ENCODE assay signal across 16 cellular contexts in the genomic region with DNA sequence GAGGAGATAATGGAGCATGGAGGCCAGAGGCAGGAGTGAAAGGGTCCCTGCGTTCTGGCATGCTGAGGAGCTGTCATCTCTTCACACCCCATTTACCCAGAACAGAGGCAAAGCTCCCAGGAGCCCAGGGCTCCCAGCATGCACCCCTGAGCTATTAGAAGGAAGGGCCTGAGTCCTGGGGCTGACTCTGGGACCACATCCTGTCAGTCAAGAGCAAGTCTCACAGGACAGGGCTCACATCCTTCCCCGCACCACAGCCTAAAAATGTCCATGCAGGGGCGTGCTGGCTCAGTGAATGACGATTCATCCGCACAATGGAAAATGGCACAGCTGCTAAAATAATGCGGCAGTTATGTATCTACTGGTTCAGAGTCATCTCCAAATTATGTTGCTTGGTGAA. TPM values are rescaled to one million over a fixed set of nuclear protein-coding genes. Genes with fewer than 3 reads are reported as not detected.
DNase-seq lines count a peak whose midpoint lies in the region; ATAC-seq, FAIRE-seq and TF ChIP-seq lines count a peak whose summit lies in the region.
"Had no signal": no experiment of that assay in that cellular context is flagged by ENCODE, and none has a peak within 500 bp of the region (broad histone marks: within the 10 kb centered on the region; RNA-seq: fewer than 3 reads in every experiment).

No MANE protein-coding gene starts in this region.

- POLR2A ChIA-PET in OCI-LY7 (lab: Charles Lee), result interaction anchor here (0.6 kb wide), 1 partner anchor 527 kb away, joined by 5 read pairs; no protein-coding TSS in a partner anchor

- 75 to 84% (median 77%) methylated on average over 6 of the region's 6 CpGs for WGBS in small intestine, 3 donors

- no peak for FAIRE-seq in small intestine (lab: Jason Lieb, UNC)

- H2AFZ ChIP-seq in DND-41 (ENCODE audit: low read depth, low read length) (no peak overlapping the region), OCI-LY7 (ENCODE audit: low read length) (no peak overlapping the region)

- no peaks in the 10 kb centered on the region for H3K79me2 ChIP-seq in DND-41 (ENCODE audit: insufficient read depth, low read length)
- no peaks in the 10 kb centered on the region for H3K79me2 ChIP-seq in OCI-LY7 (ENCODE audit: insufficient read depth, low read depth, low read length)

- BruUV-seq in OCI-LY7 (replicated peaks; lab: Mats Ljungman, UMichigan), result no TSS peak

- H3K4me2 ChIP-seq in DND-41 (ENCODE audit: insufficient read depth, low read length) (no peak overlapping the region), OCI-LY7 (ENCODE audit: low read length) (no peak overlapping the region)

- no peaks in the 10 kb centered on the region for H3K9me2 ChIP-seq in OCI-LY7 (ENCODE audit: insufficient read depth, low read length)

- H4K20me1 ChIP-seq in DND-41 (ENCODE audit: insufficient read depth, low read length) (no peaks in the 10 kb centered on the region; the same call in 1 of the 2 replicates), OCI-LY7 (ENCODE audit: insufficient read depth, low read length) (no peaks in the 10 kb centered on the region)

- intact Hi-C loops in OCI-LY7 (cut with micrococcal nuclease; ENCODE audit: unreplicated experiment), result no loop called here

- H3K4me1 ChIP-seq in DND-41 (ENCODE audit: insufficient read depth, low read length) (no peaks in the 10 kb centered on the region), OCI-LY7 (ENCODE audit: insufficient read depth, low read length, poor library complexity, severe bottlenecking) (no peaks in the 10 kb centered on the region), small intestine (ENCODE audit: control insufficient read depth in 2 of 2, insufficient read depth in 1 of 2, low read depth in 1 of 2, low read length in 1 of 2) (no peaks in the 10 kb centered on the region)
- H3K4me1 ChIP-seq: Peyer's patch had no signal

- H3K36me3 ChIP-seq in DND-41 (ENCODE audit: insufficient read depth, low read length) (no peaks in the 10 kb centered on the region), OCI-LY7 (ENCODE audit: insufficient read depth, low read length) (no peaks in the 10 kb centered on the region), small intestine (ENCODE audit: control insufficient read depth in 2 of 2, insufficient read depth in 2 of 2, low read length in 2 of 2) (no peaks in the 10 kb centered on the region)
- H3K36me3 ChIP-seq: ovary, Peyer's patch had no signal

- DNase-seq in DND-41 (no peak), OCI-LY7 (ENCODE audit: low spot score) (peak; percentile 16), left kidney (ENCODE audit: low read depth, low spot score) (peak; percentile 62), small intestine (no peak), RPMI8226 (no peak)
- DNase-seq: activated T-cell treated with anti-CD3 and anti-CD28 coated beads, Interleukin-2, amount 50 U/mL, for 24 hours; amniotic stem cell; DMS 273 treated with DMSO at 0.1 percent for 48 hours; NCI-H1048; NCI-H226; ovary; Peyer's patch had no signal

- CTCF ChIA-PET in OCI-LY7 (lab: Charles Lee; ENCODE audit: unreplicated experiment), result no interaction called here

- ATAC-seq in DND-41 (ENCODE audit: insufficient read depth, low read depth) (peak; percentile 58; the same call in 2 of the 3 replicates), GM21825 (IDR thresholded peaks at IDR 0.05; ENCODE audit: unreplicated experiment) (peak; percentile 63), GM18520 (IDR thresholded peaks at IDR 0.05; ENCODE audit: unreplicated experiment) (no peak), HG03045 (IDR thresholded peaks at IDR 0.05; ENCODE audit: unreplicated experiment) (no peak)

- H3K27ac ChIP-seq in DND-41 (ENCODE audit: low read length) (no peak overlapping the region), OCI-LY7 (ENCODE audit: low read depth, low read length, poor library complexity, severe bottlenecking) (no peak overlapping the region), small intestine (ENCODE audit: low read depth in 1 of 2, low read length in 1 of 2) (no peak overlapping the region)
- H3K27ac ChIP-seq: ovary, Peyer's patch had no signal

- H3K9ac ChIP-seq in DND-41 (ENCODE audit: low read depth, low read length), result no peak overlapping the region

- H3K4me3 ChIP-seq in DND-41 (ENCODE audit: low read depth in 1 of 2, low read length in 2 of 2), result no peak overlapping the region
- no peak overlapping the region for H3K4me3 ChIP-seq in OCI-LY7 (ENCODE audit: low read depth, low read length, poor library complexity, severe bottlenecking)
- no peak overlapping the region for H3K4me3 ChIP-seq in small intestine (ENCODE audit: low read depth in 1 of 2, low read length in 2 of 2)
- H3K4me3 ChIP-seq: ovary, Peyer's patch had no signal

- peaks cover 7% of the 10 kb centered on the region for H3K27me3 ChIP-seq in DND-41 (ENCODE audit: insufficient read depth, low read length, poor library complexity)
- H3K27me3 ChIP-seq in small intestine (ENCODE audit: control insufficient read depth in 2 of 2, insufficient read depth in 2 of 2, low read length in 2 of 2), result no peaks in the 10 kb centered on the region
- H3K27me3 ChIP-seq: ovary, Peyer's patch had no signal

- H3K9me3 ChIP-seq in DND-41 (ENCODE audit: insufficient read depth, low read length, severe bottlenecking) (no peaks in the 10 kb centered on the region), OCI-LY7 (ENCODE audit: low read length) (no peaks in the 10 kb centered on the region), small intestine (ENCODE audit: control insufficient read depth, low read depth) (no peaks in the 10 kb centered on the region)
- H3K9me3 ChIP-seq: ovary, Peyer's patch had no signal

- TF ChIP-seq CTCF in DND-41 (IDR thresholded peaks at IDR 0.05; ENCODE audit: borderline replicate concordance, extremely low read depth, low read length, poor library complexity, severe bottlenecking) (no peak), OCI-LY7 (conservative IDR thresholded peaks at IDR 0.05; ENCODE audit: low read length) (no peak)

RNA-seq across cellular contexts. Expression of a gene that starts 31.4 kb away (rescaled TPM):
- not detected in 2 replicates for total RNA-seq in OCI-LY7 (2014; rRNA removed; shearing (Covaris generic))
- total RNA-seq in OCI-LY7 (2022), result not detected in 2 replicates
- under 1 TPM in 1 of 3 donors, not detected in 2; 0.52 TPM for polyA plus RNA-seq in small intestine
- total RNA-seq: HT-29 had no signal

RNA-seq across cellular contexts. Expression of a gene that starts 44.6 kb away (rescaled TPM):
- not detected in 2 replicates for total RNA-seq in OCI-LY7 (2014; rRNA removed; shearing (Covaris generic))
- total RNA-seq in OCI-LY7 (2022), result not detected in 2 replicates
- under 1 TPM in 1 of 3 donors, not detected in 2; 0.40 TPM for polyA plus RNA-seq in small intestine
- total RNA-seq: HT-29, Peyer's patch had no signal

Comparison
In these comparisons a context has a peak if more than half of its experiments do, and no peak if none do; other contexts are left out.
1. ATAC-seq: peak in DND-41 (single experiment) and GM21825 (single experiment); none in GM18520 (single experiment) and HG03045 (single experiment).
2. DNase-seq: peak in OCI-LY7 (single experiment) and left kidney (single experiment); none in DND-41 (single experiment), small intestine (single experiment) and RPMI8226 (single experiment).